Comparison of ENCODE assay signal across 10 cellular contexts in genomic region chr7:19116121-19117080, GRCh38. TPM values are rescaled to one million over a fixed set of nuclear protein-coding genes. Genes with fewer than 3 reads are reported as not detected.
DNase-seq lines count a peak whose midpoint lies in the region; ATAC-seq and FAIRE-seq lines count a peak whose summit lies in the region.
"Had no signal": no experiment of that assay in that cellular context is flagged by ENCODE, and none has a peak within 500 bp of the region (broad histone marks: within the 10 kb centered on the region; RNA-seq: fewer than 3 reads in every experiment).

No MANE protein-coding gene starts in this region.

- no peaks in the 10 kb centered on the region for H3K9me3 Mint-ChIP-seq in activated T-helper 2 cell treated with anti-CD3 and anti-CD28 coated beads, Interferon-gamma antibody, Interleukin-2, Interleukin-4, amounts not matched to agents 10 μg/mL and 5 μg/mL and 100 μg/mL, durations not matched to agents 14 hours and 24 hours and 36 hours
- peaks cover 2% of the 10 kb centered on the region for H3K9me3 Mint-ChIP-seq in stimulated activated effector memory CD8-positive, alpha-beta T cell treated with anti-CD3 and anti-CD28 coated beads, Interleukin-12 subunit alpha, Interleukin-12 subunit beta, amount 100 ng/mL, for 72 hours

- 0 out of 2 replicates have a peak, but pooled peaks cover 3% of the 10 kb centered on the region for H3K4me1 ChIP-seq in iPS DF 6.9 (ENCODE audit: control insufficient read depth, insufficient read depth, low read length)

- peak overlapping the region; percentile 62 for H3K4me3 Mint-ChIP-seq in activated T-helper 2 cell treated with anti-CD3 and anti-CD28 coated beads, Interferon-gamma antibody, Interleukin-2, Interleukin-4, amounts not matched to agents 10 μg/mL and 5 μg/mL and 100 μg/mL, durations not matched to agents 14 hours and 24 hours and 36 hours (ENCODE audit: low read depth)
- peak overlapping the region; percentile 57 for H3K4me3 Mint-ChIP-seq in stimulated activated effector memory CD8-positive, alpha-beta T cell treated with anti-CD3 and anti-CD28 coated beads, Interleukin-12 subunit alpha, Interleukin-12 subunit beta, amount 100 ng/mL, for 72 hours

- in situ Hi-C loops in KBM-7 (cut with MboI; ENCODE audit: low pct_unique_long_range_greater_than_20kb, low sequenced_read_pairs) = no loop called here

- peak; percentile 36 for ATAC-seq in stimulated activated effector memory CD8-positive, alpha-beta T cell treated with anti-CD3 and anti-CD28 coated beads, Interleukin-12 subunit alpha, Interleukin-12 subunit beta, amount 100 ng/mL, for 72 hours

- no peak for FAIRE-seq in urothelium cell line (lab: Jason Lieb, UNC)

- no CpG with 5 or more reads among the region's 69 CpGs for WGBS in iPS DF 6.9 (ENCODE audit: insufficient coverage, insufficient read length)

- no peaks in the 10 kb centered on the region for H3K36me3 ChIP-seq in iPS DF 6.9 (ENCODE audit: control insufficient read depth, insufficient read depth, low read length)

- intact Hi-C loops in activated T-helper 2 cell treated with anti-CD3 and anti-CD28 coated beads, Interferon-gamma antibody, Interleukin-2, Interleukin-4, amounts not matched to agents 10 μg/mL and 5 μg/mL and 100 μg/mL, durations not matched to agents 14 hours and 24 hours and 36 hours (cut with micrococcal nuclease) = loop anchor here (10.0 kb wide), 1 partner anchor 658 kb away; the partner anchor contains the start of gene TMEM196

- no peak overlapping the region for H3K27ac ChIP-seq in iPS DF 6.9 (ENCODE audit: low read length)
- H3K27ac ChIP-seq: C4-2B had no signal

- H3K27me3 Mint-ChIP-seq in activated T-helper 2 cell treated with anti-CD3 and anti-CD28 coated beads, Interferon-gamma antibody, Interleukin-2, Interleukin-4, amounts not matched to agents 10 μg/mL and 5 μg/mL and 100 μg/mL, durations not matched to agents 14 hours and 24 hours and 36 hours (ENCODE audit: low read depth) = peaks cover 71% of the 10 kb centered on the region

- peaks cover 64% of the 10 kb centered on the region for H3K27me3 ChIP-seq in iPS DF 6.9 (ENCODE audit: control insufficient read depth, insufficient read depth, low read length)

- H3K4me1 Mint-ChIP-seq in activated T-helper 2 cell treated with anti-CD3 and anti-CD28 coated beads, Interferon-gamma antibody, Interleukin-2, Interleukin-4, amounts not matched to agents 10 μg/mL and 5 μg/mL and 100 μg/mL, durations not matched to agents 14 hours and 24 hours and 36 hours (ENCODE audit: low read depth) = peaks cover 3% of the 10 kb centered on the region
- H3K4me1 Mint-ChIP-seq in stimulated activated effector memory CD8-positive, alpha-beta T cell treated with anti-CD3 and anti-CD28 coated beads, Interleukin-12 subunit alpha, Interleukin-12 subunit beta, amount 100 ng/mL, for 72 hours = no peaks in the 10 kb centered on the region

- no peaks in the 10 kb centered on the region for H3K9me3 ChIP-seq in iPS DF 6.9 (ENCODE audit: control insufficient read depth, insufficient read depth, low read length)

- DNase-seq in NCI-H2227 (lab: John Stamatoyannopoulos, UW; ENCODE audit: unreplicated experiment) = peak; percentile 36
- DNase-seq in NCI-H2227 treated with DMSO at 0.1 percent for 48 hours (lab: John Stamatoyannopoulos, UW) = no peak
- DNase-seq in KBM-7 = peak; percentile 67
- DNase-seq in activated T-helper 2 cell treated with anti-CD3 and anti-CD28 coated beads, Interferon-gamma antibody, Interleukin-2, Interleukin-4, amounts not matched to agents 10 μg/mL and 5 μg/mL and 100 μg/mL, durations not matched to agents 14 hours and 24 hours and 36 hours (ENCODE audit: low spot score) = no peak
- no peak for DNase-seq in iPS DF 6.9 (ENCODE audit: low read depth, low spot score)
- DNase-seq in stimulated activated effector memory CD8-positive, alpha-beta T cell treated with anti-CD3 and anti-CD28 coated beads, Interleukin-12 subunit alpha, Interleukin-12 subunit beta, amount 100 ng/mL, for 72 hours (ENCODE audit: low spot score in 2 of 2) = no peak
- DNase-seq in activated gamma-delta T cell treated with Interleukin-2 at 50 U/mL for 16 hours = no peak
- DNase-seq in urothelium cell line (ENCODE audit: low spot score) = no peak

- H3K36me3 Mint-ChIP-seq in activated T-helper 2 cell treated with anti-CD3 and anti-CD28 coated beads, Interferon-gamma antibody, Interleukin-2, Interleukin-4, amounts not matched to agents 10 μg/mL and 5 μg/mL and 100 μg/mL, durations not matched to agents 14 hours and 24 hours and 36 hours (ENCODE audit: low read depth) = no peaks in the 10 kb centered on the region
- peaks cover 5% of the 10 kb centered on the region for H3K36me3 Mint-ChIP-seq in stimulated activated effector memory CD8-positive, alpha-beta T cell treated with anti-CD3 and anti-CD28 coated beads, Interleukin-12 subunit alpha, Interleukin-12 subunit beta, amount 100 ng/mL, for 72 hours

- no peak overlapping the region for H3K27ac Mint-ChIP-seq in activated T-helper 2 cell treated with anti-CD3 and anti-CD28 coated beads, Interferon-gamma antibody, Interleukin-2, Interleukin-4, amounts not matched to agents 10 μg/mL and 5 μg/mL and 100 μg/mL, durations not matched to agents 14 hours and 24 hours and 36 hours
- H3K27ac Mint-ChIP-seq in stimulated activated effector memory CD8-positive, alpha-beta T cell treated with anti-CD3 and anti-CD28 coated beads, Interleukin-12 subunit alpha, Interleukin-12 subunit beta, amount 100 ng/mL, for 72 hours = no peak overlapping the region

- peak overlapping the region; percentile 72; the same call in 1 of the 2 replicates for H3K4me3 ChIP-seq in iPS DF 6.9 (ENCODE audit: low read length)

RNA-seq across cellular contexts. Expression of gene TWIST1, which starts 1.0 kb away (rescaled TPM):
- 1.2 and 2.2 TPM in 2 replicates for total RNA-seq in activated T-helper 2 cell treated with anti-CD3 and anti-CD28 coated beads, Interferon-gamma antibody, Interleukin-2, Interleukin-4, amounts not matched to agents 10 μg/mL and 5 μg/mL and 100 μg/mL, durations not matched to agents 14 hours and 24 hours and 36 hours

RNA-seq across cellular contexts. Expression of gene FERD3L, which starts 28.8 kb away (rescaled TPM):
- total RNA-seq in activated T-helper 2 cell treated with anti-CD3 and anti-CD28 coated beads, Interferon-gamma antibody, Interleukin-2, Interleukin-4, amounts not matched to agents 10 μg/mL and 5 μg/mL and 100 μg/mL, durations not matched to agents 14 hours and 24 hours and 36 hours = not detected in 2 replicates
- total RNA-seq: activated CD8-positive, alpha-beta memory T cell treated with anti-CD3 and anti-CD28 coated beads for 36 hours had no signal

Comparison
In these comparisons a context has a peak if more than half of its experiments do, and no peak if none do; other contexts are left out.
1. DNase-seq: peak in NCI-H2227 (single experiment) and KBM-7 (single experiment); none in NCI-H2227 treated with DMSO at 0.1 percent for 48 hours (single experiment), activated T-helper 2 cell treated with anti-CD3 and anti-CD28 coated beads, Interferon-gamma antibody, Interleukin-2, Interleukin-4, amounts not matched to agents 10 μg/mL and 5 μg/mL and 100 μg/mL, durations not matched to agents 14 hours and 24 hours and 36 hours (single experiment), iPS DF 6.9 (single experiment), stimulated activated effector memory CD8-positive, alpha-beta T cell treated with anti-CD3 and anti-CD28 coated beads, Interleukin-12 subunit alpha, Interleukin-12 subunit beta, amount 100 ng/mL, for 72 hours (0 of 2), activated gamma-delta T cell treated with Interleukin-2 at 50 U/mL for 16 hours (single experiment) and urothelium cell line (single experiment).